ENCODE assay signal across 15 cellular contexts in the genomic region with DNA sequence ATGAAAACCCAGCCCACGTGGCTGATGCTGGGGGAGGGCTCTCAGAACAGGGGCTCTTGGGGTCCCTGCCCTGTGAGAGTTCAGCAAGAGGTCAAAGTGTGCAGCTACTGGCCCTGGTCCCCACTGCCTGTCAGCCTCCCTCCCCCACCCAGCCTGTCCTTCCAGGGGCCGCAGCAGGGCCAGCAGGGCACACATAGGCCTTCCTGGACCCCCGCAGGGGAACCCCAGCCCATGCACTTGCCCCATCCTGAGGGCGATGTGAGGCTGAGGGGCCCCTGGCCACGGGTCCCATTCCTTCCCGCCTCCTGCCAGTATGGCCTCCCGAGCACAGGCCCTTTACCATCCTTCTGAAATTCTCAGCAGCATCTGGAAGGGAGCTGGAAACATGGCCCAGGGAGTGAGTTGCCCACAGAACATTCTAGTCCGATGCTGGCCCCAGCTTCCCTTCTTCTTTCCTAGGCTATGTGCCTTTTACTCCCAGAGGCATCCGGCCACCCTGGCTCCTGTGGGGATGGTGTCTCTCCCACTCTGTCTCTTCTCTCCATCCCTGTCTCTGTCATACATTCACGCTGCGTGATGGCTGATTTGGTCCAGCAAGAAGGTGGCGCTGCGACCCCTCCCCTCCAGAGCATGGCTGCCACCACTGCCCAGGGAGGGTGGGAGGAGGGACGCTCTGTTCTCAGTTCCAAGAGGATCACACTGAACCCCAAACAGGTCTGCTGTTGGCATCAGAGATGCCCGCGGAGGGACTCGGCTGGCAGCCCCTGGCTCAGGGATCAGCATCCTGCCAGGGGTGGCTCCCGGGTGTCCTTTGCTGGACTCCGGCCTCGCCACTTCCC.
"Had no signal": no experiment of that assay in that cellular context is flagged by ENCODE, and none has a peak within 500 bp of the region (broad histone marks: within the 10 kb centered on the region; RNA-seq: fewer than 3 reads in every experiment).

No MANE protein-coding gene starts in this region.

- H3K36me3 Mint-ChIP-seq: mesothelial cell of epicardium; naive thymus-derived CD8-positive, alpha-beta T cell had no signal

- DNase-seq: activated B cell treated with CpG ODN at 0.5 μM for 24 hours; activated CD4-positive, alpha-beta memory T cell treated with anti-CD3 and anti-CD28 coated beads, Interleukin-2, amount 10 ng/mL, durations not matched to agents 7 days and 5 days; activated CD4-positive, alpha-beta T cell treated with anti-CD3 and anti-CD28 coated beads for 4 hours; activated naive CD4-positive, alpha-beta T cell treated with Interleukin-2 at 50 U/mL for 16 hours; activated naive CD8-positive, alpha-beta T cell treated with anti-CD3 and anti-CD28 coated beads, Interleukin-2, amount 50 U/mL, for 24 hours; erythroblast; naive thymus-derived CD8-positive, alpha-beta T cell; stimulated activated CD4-positive, alpha-beta T cell treated with anti-CD3 and anti-CD28 coated beads, Interleukin-4, amount 100 ng/mL, for 1 hour; stimulated activated naive CD4-positive, alpha-beta T cell; thyroid gland; upper lobe of right lung had no signal

- H3K27ac ChIP-seq: neutrophil, parathyroid adenoma, thyroid gland, upper lobe of right lung had no signal

- ATAC-seq: activated naive CD8-positive, alpha-beta T cell treated with anti-CD3 and anti-CD28 coated beads, Interleukin-2, amount 50 U/mL, for 24 hours; naive thymus-derived CD8-positive, alpha-beta T cell; upper lobe of right lung had no signal

- H3K27ac Mint-ChIP-seq: activated B cell treated with CpG ODN at 0.5 μM for 24 hours; activated CD4-positive, alpha-beta memory T cell treated with anti-CD3 and anti-CD28 coated beads, Interleukin-2, amount 10 ng/mL, durations not matched to agents 7 days and 5 days; activated naive CD8-positive, alpha-beta T cell treated with anti-CD3 and anti-CD28 coated beads, Interleukin-2, amount 50 U/mL, for 24 hours; mesothelial cell of epicardium; T-helper 1 cell treated with Interleukin-12 subunit alpha and Interleukin-12 subunit beta and Interleukin-4 antibody, amounts not matched to agents 30 μg/mL and 1 μg/mL, for 36 hours had no signal

- H2AFZ ChIP-seq: parathyroid adenoma had no signal

- H3K9ac ChIP-seq: parathyroid adenoma had no signal

- H3K4me1 ChIP-seq: parathyroid adenoma, thyroid gland, upper lobe of right lung had no signal

- H3K4me3 Mint-ChIP-seq: activated B cell treated with CpG ODN at 0.5 μM for 24 hours; activated CD4-positive, alpha-beta memory T cell treated with anti-CD3 and anti-CD28 coated beads, Interleukin-2, amount 10 ng/mL, durations not matched to agents 7 days and 5 days; activated naive CD8-positive, alpha-beta T cell treated with anti-CD3 and anti-CD28 coated beads, Interleukin-2, amount 50 U/mL, for 24 hours; mesothelial cell of epicardium; naive thymus-derived CD8-positive, alpha-beta T cell; T-helper 1 cell treated with Interleukin-12 subunit alpha and Interleukin-12 subunit beta and Interleukin-4 antibody, amounts not matched to agents 30 μg/mL and 1 μg/mL, for 36 hours had no signal

- H3K4me3 ChIP-seq: thyroid gland, upper lobe of right lung had no signal

- H3K27me3 Mint-ChIP-seq: activated naive CD8-positive, alpha-beta T cell treated with anti-CD3 and anti-CD28 coated beads, Interleukin-2, amount 50 U/mL, for 24 hours had no signal

- H3K27me3 ChIP-seq: thyroid gland had no signal

- H3K36me3 ChIP-seq: neutrophil, thyroid gland, upper lobe of right lung had no signal

- H3K9me3 ChIP-seq: neutrophil, thyroid gland, upper lobe of right lung had no signal

- H3K9me3 Mint-ChIP-seq: activated CD4-positive, alpha-beta memory T cell treated with anti-CD3 and anti-CD28 coated beads, Interleukin-2, amount 10 ng/mL, durations not matched to agents 7 days and 5 days; activated naive CD8-positive, alpha-beta T cell treated with anti-CD3 and anti-CD28 coated beads, Interleukin-2, amount 50 U/mL, for 24 hours; naive thymus-derived CD8-positive, alpha-beta T cell; T-helper 1 cell treated with Interleukin-12 subunit alpha and Interleukin-12 subunit beta and Interleukin-4 antibody, amounts not matched to agents 30 μg/mL and 1 μg/mL, for 36 hours had no signal
